Comparison of ENCODE assay signal across 38 cellular contexts in the genomic region with DNA sequence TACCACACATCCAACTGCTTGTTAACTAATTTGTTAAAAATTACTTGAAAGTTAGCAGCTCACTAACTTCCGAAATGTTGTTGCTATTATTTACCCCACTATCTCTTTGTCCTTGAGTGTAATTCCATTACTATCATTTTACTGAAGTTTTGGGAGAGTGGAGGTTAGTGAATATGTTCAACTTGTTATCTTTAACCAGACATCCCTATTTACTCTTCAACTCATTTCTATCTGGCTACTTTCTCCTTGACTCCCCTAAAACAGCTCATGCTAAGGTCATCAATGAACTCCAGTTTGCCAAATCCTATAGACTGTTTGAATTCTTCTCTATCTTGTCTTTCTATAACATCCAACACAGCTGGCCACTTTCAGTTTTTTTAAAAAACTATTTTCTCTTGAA. TPM values are rescaled to one million over a fixed set of nuclear protein-coding genes. Genes with fewer than 3 reads are reported as not detected.
DNase-seq lines count a peak whose midpoint lies in the region; ATAC-seq, FAIRE-seq and TF ChIP-seq lines count a peak whose summit lies in the region.
"Had no signal": no experiment of that assay in that cellular context is flagged by ENCODE, and none has a peak within 500 bp of the region (broad histone marks: within the 10 kb centered on the region; RNA-seq: fewer than 3 reads in every experiment).

No MANE protein-coding gene starts in this region.

- peaks cover 0 to 2% of the 10 kb centered on the region in 2 donors for H3K36me3 Mint-ChIP-seq in activated naive CD4-positive, alpha-beta T cell treated with anti-CD3 and anti-CD28 coated beads, Interleukin-2, amount 50 U/mL, for 72 hours
- H3K36me3 Mint-ChIP-seq: CD4-positive, alpha-beta memory T cell; CD8-positive, alpha-beta T cell had no signal

- intact Hi-C loops in PC-3 (cut with micrococcal nuclease), result no loop called here
- intact Hi-C loops in K562 (cut with micrococcal nuclease), result no loop called here
- intact Hi-C loops in uterus (cut with DNase I; ENCODE audit: low total_unique reads), result no loop called here

- H3K9me3 ChIP-seq in PC-3 (ENCODE audit: low read length) (no peaks in the 10 kb centered on the region), K562 (replicated peaks; ENCODE audit: control insufficient read depth, insufficient read depth, low read depth, low read length) (no peaks in the 10 kb centered on the region), uterus (no peaks in the 10 kb centered on the region)
- H3K9me3 ChIP-seq: A549; BE2C; BLaER1; BLaER1 treated with 17β-estradiol and CSF1 and Interleukin-3, amounts not matched to agents 10 nM and 100 nM; Caco-2 had no signal

- H3K27ac Mint-ChIP-seq in activated naive CD4-positive, alpha-beta T cell treated with anti-CD3 and anti-CD28 coated beads, Interleukin-2, amount 50 U/mL, for 72 hours, result no peak overlapping the region
- H3K27ac Mint-ChIP-seq: B cell; CD14-positive monocyte; CD4-positive, alpha-beta memory T cell; CD4-positive, alpha-beta T cell; CD4-positive, CD25-positive, alpha-beta regulatory T cell; CD8-positive, alpha-beta memory T cell; CD8-positive, alpha-beta T cell had no signal

- CTCF ChIA-PET in PC-3 (lab: Charles Lee), result no interaction called here
- CTCF ChIA-PET in K562 (lab: Yijun Ruan, JAX; ENCODE audit: low intra/inter-chr PET ratio), result no interaction called here

- H3K9ac ChIP-seq in PC-3 (ENCODE audit: low read length) (no peak overlapping the region; the same call in 1 of the 2 replicates), K562 (ENCODE audit: insufficient read depth in 1 of 2, low read depth in 2 of 2, low read length in 2 of 2) (no peak overlapping the region)
- H3K9ac ChIP-seq: BLaER1; BLaER1 treated with 17β-estradiol and CSF1 and Interleukin-3, amounts not matched to agents 10 nM and 100 nM had no signal

- POLR2A ChIA-PET in PC-3 (lab: Charles Lee; ENCODE audit: unreplicated experiment), result no interaction called here
- POLR2A ChIA-PET in K562 (lab: Yijun Ruan, JAX), result interaction anchor here (1.1 to 9.0 kb wide), 3 partner anchors 11 to 23 kb away, joined by 4 to 104 read pairs (median 26); a partner anchor contains a TSS

- DNase-seq in PC-3, result no peak
- no peak for DNase-seq in K562 (ENCODE audit: extremely low read depth in 1 of 4, low spot score in 3 of 4)
- no peak for DNase-seq in epithelial cell of prostate (ENCODE audit: low read depth, low spot score)
- no peak for DNase-seq in uterus
- DNase-seq in activated naive CD4-positive, alpha-beta T cell treated with anti-CD3 and anti-CD28 coated beads, Interleukin-2, amount 50 U/mL, for 72 hours (ENCODE audit: low spot score in 2 of 2), result no peak
- DNase-seq: 8988T; ACHN; AML-193; BE2C; C1 segment of cervical spinal cord; Caco-2; Calu3; CD4-positive, alpha-beta memory T cell; CD4-positive, alpha-beta T cell; CD4-positive, CD25-positive, alpha-beta regulatory T cell; CD8-positive, alpha-beta memory T cell; CD8-positive, alpha-beta T cell; COR-L47; DMS 273 treated with DMSO at 0.1 percent for 48 hours; DMS153; DMS53; DMS79; DMS79 treated with DMSO at 0.1 percent for 48 hours; DND-41; EL had no signal

- in situ Hi-C loops in K562 (cut with MboI), result no loop called here

- TF ChIP-seq CTCF in PC-3 (conservative IDR thresholded peaks at IDR 0.05; ENCODE audit: low read depth, low read length) (no peak), K562 (IDR thresholded peaks at IDR 0.05 in 2 of 3, conservative IDR thresholded peaks at IDR 0.05 in 1 of 3; ENCODE audit: insufficient read depth in 2 of 3, low read depth in 1 of 3, low read length in 3 of 3) (no peak), uterus (IDR thresholded peaks at IDR 0.05) (no peak)

- no peaks in the 10 kb centered on the region for H3K9me2 ChIP-seq in PC-3 (replicated peaks; ENCODE audit: low read length)

- H3F3A ChIP-seq in PC-3 (ENCODE audit: low read length, unreplicated experiment), result peaks cover 11% of the 10 kb centered on the region

- H4K20me1 ChIP-seq in PC-3 (ENCODE audit: low read length), result no peaks in the 10 kb centered on the region
- H4K20me1 ChIP-seq in K562 (replicated peaks; ENCODE audit: control insufficient read depth, insufficient read depth, low read length), result no peaks in the 10 kb centered on the region
- H4K20me1 ChIP-seq: BLaER1; BLaER1 treated with 17β-estradiol and CSF1 and Interleukin-3, amounts not matched to agents 10 nM and 100 nM had no signal

- H2AFZ ChIP-seq in PC-3 (ENCODE audit: low read length), result no peak overlapping the region
- peak overlapping the region; percentile 53 for H2AFZ ChIP-seq in K562 (ENCODE audit: low read depth, low read length)

- BruUV-seq in PC-3 (replicated peaks; lab: Mats Ljungman, UMichigan) (no TSS peak), K562 (replicated peaks; lab: Mats Ljungman, UMichigan) (no TSS peak)

- H3K4me2 ChIP-seq in PC-3 (ENCODE audit: low read length) (no peak overlapping the region), K562 (ENCODE audit: insufficient read depth, low read length) (no peak overlapping the region)
- H3K4me2 ChIP-seq: A549; BLaER1; BLaER1 treated with 17β-estradiol and CSF1 and Interleukin-3, amounts not matched to agents 10 nM and 100 nM had no signal

- ATAC-seq in PC-3, result no peak
- ATAC-seq in K562, result no peak
- ATAC-seq in GM21423 (IDR thresholded peaks at IDR 0.05; ENCODE audit: unreplicated experiment), result no peak
- no peak for ATAC-seq in activated naive CD4-positive, alpha-beta T cell treated with anti-CD3 and anti-CD28 coated beads, Interleukin-2, amount 50 U/mL, for 72 hours
- ATAC-seq: A549; CD8-positive, alpha-beta T cell had no signal

- no peaks in the 10 kb centered on the region for H3K9me1 ChIP-seq in K562 (ENCODE audit: control insufficient read depth, insufficient read depth, low read length)

- FAIRE-seq in K562 (lab: Jason Lieb, UNC), result no peak
- FAIRE-seq: A204.1, A549, D721Med had no signal

- no peak for TF ChIP-seq RAD21 in K562 (CRISPR knock-in tag; conservative IDR thresholded peaks at IDR 0.05 in 1 of 2, IDR thresholded peaks at IDR 0.05 in 1 of 2)

- TF ChIP-seq POLR2A in K562 (conservative IDR thresholded peaks at IDR 0.05) (no peak), uterus (IDR thresholded peaks at IDR 0.05) (no peak)

- H3K4me3 ChIP-seq in PC-3 (ENCODE audit: low read length), result no peak overlapping the region
- H3K4me3 ChIP-seq in K562, result no peak overlapping the region
- no peak overlapping the region for H3K4me3 ChIP-seq in uterus
- H3K4me3 ChIP-seq: A549; BLaER1; BLaER1 treated with 17β-estradiol and CSF1 and Interleukin-3, amounts not matched to agents 10 nM and 100 nM had no signal

- peak; percentile 6; the same call in 1 of the 2 replicates for TF ChIP-seq EP300 in K562 (IDR thresholded peaks at IDR 0.05; ENCODE audit: low read length)

- H3K79me2 ChIP-seq in PC-3 (ENCODE audit: low read length) (peaks cover 14% of the 10 kb centered on the region), K562 (ENCODE audit: control insufficient read depth, insufficient read depth, low read length) (no peaks in the 10 kb centered on the region)

- H3K27me3 ChIP-seq in PC-3 (ENCODE audit: low read length) (no peaks in the 10 kb centered on the region), K562 (ENCODE audit: control insufficient read depth in 2 of 2, insufficient read depth in 2 of 2, low read length in 2 of 2) (no peaks in the 10 kb centered on the region), uterus (no peaks in the 10 kb centered on the region)
- H3K27me3 ChIP-seq: BLaER1; BLaER1 treated with 17β-estradiol and CSF1 and Interleukin-3, amounts not matched to agents 10 nM and 100 nM had no signal

- H3K9me3 Mint-ChIP-seq in activated naive CD4-positive, alpha-beta T cell treated with anti-CD3 and anti-CD28 coated beads, Interleukin-2, amount 50 U/mL, for 72 hours, result no peaks in the 10 kb centered on the region
- H3K9me3 Mint-ChIP-seq: CD14-positive monocyte; CD4-positive, alpha-beta memory T cell; CD4-positive, alpha-beta T cell; CD8-positive, alpha-beta memory T cell; CD8-positive, alpha-beta T cell had no signal

- H3K36me3 ChIP-seq in PC-3 (ENCODE audit: low read depth, low read length) (no peaks in the 10 kb centered on the region), K562 (ENCODE audit: control insufficient read depth, insufficient read depth, low read length) (no peaks in the 10 kb centered on the region; the same call in 2 of the 3 replicates), uterus (no peaks in the 10 kb centered on the region)
- H3K36me3 ChIP-seq: BE2C; BLaER1; BLaER1 treated with 17β-estradiol and CSF1 and Interleukin-3, amounts not matched to agents 10 nM and 100 nM had no signal

- H3K27ac ChIP-seq in PC-3 (ENCODE audit: low read length) (peak overlapping the region; percentile 61; the same call in 1 of the 2 replicates), K562 (ENCODE audit: extremely low read depth, low read depth, low read length) (no peak overlapping the region), epithelial cell of prostate (peak overlapping the region; percentile 99), uterus (no peak overlapping the region)
- H3K27ac ChIP-seq: 22Rv1; A549; BLaER1; BLaER1 treated with 17β-estradiol and CSF1 and Interleukin-3, amounts not matched to agents 10 nM and 100 nM; C4-2B had no signal

- 20% methylated on average over 1 of the region's 1 CpG for WGBS in K562 (ENCODE audit: insufficient coverage, low coverage, missing lambda C conversion rate)

- peaks cover 49% of the 10 kb centered on the region for H3K4me1 ChIP-seq in PC-3 (ENCODE audit: insufficient read depth, low read length)
- H3K4me1 ChIP-seq in K562 (replicated peaks in 1 of 2; ENCODE audit: control insufficient read depth in 2 of 2, insufficient read depth in 2 of 2, low read length in 2 of 2), result peaks cover 15 to 69% of the 10 kb centered on the region in 2 experiments
- no peaks in the 10 kb centered on the region for H3K4me1 ChIP-seq in uterus
- H3K4me1 ChIP-seq: BE2C; BLaER1; BLaER1 treated with 17β-estradiol and CSF1 and Interleukin-3, amounts not matched to agents 10 nM and 100 nM had no signal

RNA-seq across cellular contexts. Expression of a gene that starts 4.3 kb away (rescaled TPM):
- total RNA-seq in PC-3 (2014; rRNA removed), result 34.9 and 36.2 TPM in 2 replicates
- total RNA-seq in K562 (2011; cell fraction: chromatin; rRNA removed; ENCODE audit: low replicate concordance), result 2.8 and 4.0 TPM in 2 replicates
- total RNA-seq in K562 (2011; cell fraction: nucleolus; rRNA removed), result 2.5 and 3.0 TPM in 2 replicates
- 3.1 and 3.4 TPM in 2 replicates for total RNA-seq in K562 (2011; cell fraction: nucleoplasm; rRNA removed)
- 1.8 TPM in 2 replicates for total RNA-seq in K562 (2014; rRNA removed)
- 0.80 and 0.95 TPM in 2 replicates for total RNA-seq in K562 (2014; rRNA removed; fragmentation: Illumina TruSeq; extraction: Trizol)
- total RNA-seq in K562 (2015; rRNA removed; fragmentation: Illumina TruSeq; extraction: Trizol), result 0.80 and 0.87 TPM in 2 replicates
- total RNA-seq in K562 (2021), result 2.6 and 2.7 TPM in 2 replicates
- 1.2 and 2.6 TPM in 2 replicates for polyA plus RNA-seq in K562 (2011; rRNA removed)
- 0.81 and 1.4 TPM in 2 replicates for polyA plus RNA-seq in K562 (2011; cell fraction: cytosol; rRNA removed)
- polyA plus RNA-seq in K562 (2011; cell fraction: nucleus; rRNA removed), result 2.3 and 5.0 TPM in 2 replicates
- 2.2 and 2.8 TPM in 2 replicates for polyA plus RNA-seq in K562 (2012)
- 3.0 and 3.1 TPM in 2 replicates for polyA plus RNA-seq in K562 (2014; fragmentation: Illumina TruSeq; extraction: Trizol)
- under 1 TPM; 0.62 to 0.69 TPM for polyA plus RNA-seq in K562 (2014; fragmentation: Nextera tagmentation; extraction: Ambion mirVana)
- 0.62 and 0.95 TPM in 2 replicates for polyA plus RNA-seq in K562 (2014; rRNA removed)
- 2.6 TPM in 2 replicates for polyA minus RNA-seq in K562 (2011; rRNA and poly(A)+ RNA removed)
- 2.4 and 2.5 TPM in 2 replicates for polyA minus RNA-seq in K562 (2011; cell fraction: cytosol; rRNA and poly(A)+ RNA removed)
- polyA minus RNA-seq in K562 (2011; cell fraction: nucleus; rRNA and poly(A)+ RNA removed), result 4.4 and 5.2 TPM in 2 replicates
- total RNA-seq in uterus, result under 1 TPM in 1 of 4 donors, not detected in 3; 0.62 TPM
- total RNA-seq in activated naive CD4-positive, alpha-beta T cell treated with anti-CD3 and anti-CD28 coated beads, Interleukin-2, amount 50 U/mL, for 72 hours, result under 1 TPM in 1 of 2 donors, not detected in 1; 0.06 TPM
- total RNA-seq: B cell; CD8-positive, alpha-beta memory T cell had no signal
- polyA plus RNA-seq: AG04450; BJ; CD4-positive, alpha-beta memory T cell; CD4-positive, CD25-positive, alpha-beta regulatory T cell; CD8-positive, alpha-beta memory T cell had no signal

RNA-seq across cellular contexts. Expression of a gene that starts 14.1 kb away (rescaled TPM):
- total RNA-seq in PC-3 (2014; rRNA removed) (54.0 and 63.9 TPM in 2 replicates), K562 (2014; rRNA removed) (47.5 and 49.8 TPM in 2 replicates), K562 (2014; rRNA removed; fragmentation: Illumina TruSeq; extraction: Trizol) (78.1 and 91.0 TPM in 2 replicates), K562 (2015; rRNA removed; fragmentation: Illumina TruSeq; extraction: Trizol) (51.8 and 56.0 TPM in 2 replicates), K562 (2021) (61.6 and 61.7 TPM in 2 replicates), uterus (10 to 100 TPM in 1 of 4 donors, 1 to 10 TPM in 3; 3.3 to 17.1 (median 7.6) TPM)
- 25.7 and 74.5 TPM in 2 replicates for total RNA-seq in K562 (2011; cell fraction: chromatin; rRNA removed; ENCODE audit: low replicate concordance)
- total RNA-seq in K562 (2011; cell fraction: nucleolus; rRNA removed), result 20.0 and 23.4 TPM in 2 replicates
- total RNA-seq in K562 (2011; cell fraction: nucleoplasm; rRNA removed), result 50.4 and 82.5 TPM in 2 replicates
- polyA plus RNA-seq in K562 (2011; rRNA removed) (38.8 and 46.9 TPM in 2 replicates), K562 (2014; fragmentation: Illumina TruSeq; extraction: Trizol) (43.9 and 46.5 TPM in 2 replicates), K562 (2014; fragmentation: Nextera tagmentation; extraction: Ambion mirVana) (10 to 100 TPM; 18.2 to 24.0 TPM), K562 (2014; rRNA removed) (27.9 and 28.7 TPM in 2 replicates)
- polyA plus RNA-seq in K562 (2011; cell fraction: cytosol; rRNA removed), result 9.4 and 20.3 TPM in 2 replicates
- polyA plus RNA-seq in K562 (2011; cell fraction: nucleus; rRNA removed), result 23.5 and 35.3 TPM in 2 replicates
- polyA plus RNA-seq in K562 (2012), result 19.8 and 21.4 TPM in 2 replicates
- polyA minus RNA-seq in K562 (2011; rRNA and poly(A)+ RNA removed), result 61.7 and 76.1 TPM in 2 replicates
- polyA minus RNA-seq in K562 (2011; cell fraction: cytosol; rRNA and poly(A)+ RNA removed), result 33.8 and 43.8 TPM in 2 replicates
- 50.4 and 102 TPM in 2 replicates for polyA minus RNA-seq in K562 (2011; cell fraction: nucleus; rRNA and poly(A)+ RNA removed)
- total RNA-seq in activated naive CD4-positive, alpha-beta T cell treated with anti-CD3 and anti-CD28 coated beads, Interleukin-2, amount 50 U/mL, for 72 hours, result 10 to 100 TPM in 1 of 2 donors, 1 to 10 TPM in 1; 6.6 to 23.4 TPM

RNA-seq across cellular contexts. Expression of a gene that starts 16.2 kb away (rescaled TPM):
- total RNA-seq in PC-3 (2014; rRNA removed) (37.5 and 48.6 TPM in 2 replicates), K562 (2014; rRNA removed) (10.5 and 12.3 TPM in 2 replicates), K562 (2014; rRNA removed; fragmentation: Illumina TruSeq; extraction: Trizol) (21.9 and 26.2 TPM in 2 replicates), K562 (2015; rRNA removed; fragmentation: Illumina TruSeq; extraction: Trizol) (17.3 and 17.8 TPM in 2 replicates), K562 (2021) (20.4 and 22.9 TPM in 2 replicates), uterus (10 to 100 TPM in 1 of 4 donors, 1 to 10 TPM in 1, under 1 TPM in 2; 0.51 to 10.7 (median 2.9) TPM)
- 29.4 and 45.8 TPM in 2 replicates for total RNA-seq in K562 (2011; cell fraction: chromatin; rRNA removed; ENCODE audit: low replicate concordance)
- total RNA-seq in K562 (2011; cell fraction: nucleolus; rRNA removed), result 18.0 and 21.1 TPM in 2 replicates
- 29.2 and 44.5 TPM in 2 replicates for total RNA-seq in K562 (2011; cell fraction: nucleoplasm; rRNA removed)
- polyA plus RNA-seq in K562 (2011; rRNA removed) (24.1 and 26.0 TPM in 2 replicates), K562 (2014; fragmentation: Illumina TruSeq; extraction: Trizol) (13.5 and 16.4 TPM in 2 replicates), K562 (2014; fragmentation: Nextera tagmentation; extraction: Ambion mirVana) (1 to 10 TPM; 6.9 to 7.6 TPM), K562 (2014; rRNA removed) (11.7 and 11.9 TPM in 2 replicates)
- polyA plus RNA-seq in K562 (2011; cell fraction: cytosol; rRNA removed), result 7.4 and 16.5 TPM in 2 replicates
- polyA plus RNA-seq in K562 (2011; cell fraction: nucleus; rRNA removed), result 45.3 and 52.2 TPM in 2 replicates
- polyA plus RNA-seq in K562 (2012), result 11.2 and 14.1 TPM in 2 replicates
- polyA minus RNA-seq in K562 (2011; rRNA and poly(A)+ RNA removed), result 44.6 and 45.6 TPM in 2 replicates
- 11.7 and 14.3 TPM in 2 replicates for polyA minus RNA-seq in K562 (2011; cell fraction: cytosol; rRNA and poly(A)+ RNA removed)
- 18.3 and 29.3 TPM in 2 replicates for polyA minus RNA-seq in K562 (2011; cell fraction: nucleus; rRNA and poly(A)+ RNA removed)
- 1 to 10 TPM; 3.8 to 6.9 TPM for total RNA-seq in activated naive CD4-positive, alpha-beta T cell treated with anti-CD3 and anti-CD28 coated beads, Interleukin-2, amount 50 U/mL, for 72 hours

RNA-seq across cellular contexts. Expression of a gene that starts 51.8 kb away (rescaled TPM):
- not detected in 2 replicates for total RNA-seq in PC-3 (2014; rRNA removed)
- not detected in 2 replicates for total RNA-seq in K562 (2011; cell fraction: chromatin; rRNA removed; ENCODE audit: low replicate concordance)
- not detected in 2 replicates for total RNA-seq in K562 (2011; cell fraction: nucleolus; rRNA removed)
- total RNA-seq in K562 (2011; cell fraction: nucleoplasm; rRNA removed), result not detected in 2 replicates
- total RNA-seq in K562 (2014; rRNA removed), result not detected in 2 replicates
- not detected in 2 replicates for total RNA-seq in K562 (2014; rRNA removed; fragmentation: Illumina TruSeq; extraction: Trizol)
- not detected in 2 replicates for total RNA-seq in K562 (2015; rRNA removed; fragmentation: Illumina TruSeq; extraction: Trizol)
- not detected in 2 replicates for total RNA-seq in K562 (2021)
- polyA plus RNA-seq in K562 (2011; rRNA removed), result not detected in 2 replicates
- 0.03 TPM in 1 of 2 replicates, not detected in the other for polyA plus RNA-seq in K562 (2011; cell fraction: cytosol; rRNA removed)
- not detected in 2 replicates for polyA plus RNA-seq in K562 (2011; cell fraction: nucleus; rRNA removed)
- polyA plus RNA-seq in K562 (2012), result not detected in 2 replicates
- not detected in 2 replicates for polyA plus RNA-seq in K562 (2014; fragmentation: Illumina TruSeq; extraction: Trizol)
- not detected for polyA plus RNA-seq in K562 (2014; fragmentation: Nextera tagmentation; extraction: Ambion mirVana)
- not detected in 2 replicates for polyA plus RNA-seq in K562 (2014; rRNA removed)
- 0.12 TPM in 1 of 2 replicates, not detected in the other for polyA minus RNA-seq in K562 (2011; rRNA and poly(A)+ RNA removed)
- 2.3 and 3.0 TPM in 2 replicates for polyA minus RNA-seq in K562 (2011; cell fraction: cytosol; rRNA and poly(A)+ RNA removed)
- 0.22 and 0.54 TPM in 2 replicates for polyA minus RNA-seq in K562 (2011; cell fraction: nucleus; rRNA and poly(A)+ RNA removed)
- total RNA-seq in uterus, result not detected
- total RNA-seq in activated naive CD4-positive, alpha-beta T cell treated with anti-CD3 and anti-CD28 coated beads, Interleukin-2, amount 50 U/mL, for 72 hours, result 1 to 10 TPM; 8.3 to 8.9 TPM
- total RNA-seq: A673, B cell had no signal
- polyA plus RNA-seq: AG04450; BJ; CD14-positive monocyte; CD4-positive, CD25-positive, alpha-beta regulatory T cell; CD8-positive, alpha-beta memory T cell had no signal

Comparison
In these comparisons a context has a peak if more than half of its experiments do, and no peak if none do; other contexts are left out.
1. H3K27ac ChIP-seq: peak in PC-3 (single experiment) and epithelial cell of prostate (single experiment); none in K562 (single experiment) and uterus (0 of 2).